23 cellular contexts compared by ENCODE assay signal in the genomic region with DNA sequence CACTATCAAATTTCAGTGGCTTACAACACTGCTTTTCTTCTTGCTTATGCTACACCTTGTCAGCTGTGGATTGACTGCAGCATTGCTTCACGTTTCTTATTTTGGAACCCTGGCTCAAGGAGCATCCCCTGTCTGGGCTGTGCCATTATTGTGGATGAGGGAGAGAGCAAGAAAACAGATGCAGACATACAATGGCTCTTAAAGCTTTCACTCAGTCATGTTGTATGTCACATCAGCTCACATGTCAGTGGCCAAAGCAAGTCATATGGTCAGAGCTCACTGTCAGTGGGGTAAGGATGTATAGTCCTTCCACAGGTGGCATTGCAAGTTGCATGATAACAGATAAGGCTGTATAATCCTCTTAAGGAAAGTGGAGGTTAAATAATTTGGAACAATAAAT. TPM values are rescaled to one million over a fixed set of nuclear protein-coding genes. Genes with fewer than 3 reads are reported as not detected.
DNase-seq lines count a peak whose midpoint lies in the region; ATAC-seq, FAIRE-seq and TF ChIP-seq lines count a peak whose summit lies in the region.
"Had no signal": no experiment of that assay in that cellular context is flagged by ENCODE, and none has a peak within 500 bp of the region (broad histone marks: within the 10 kb centered on the region; RNA-seq: fewer than 3 reads in every experiment).

No MANE protein-coding gene starts in this region.

- H3K9me3 Mint-ChIP-seq in progenitor cell of endocrine pancreas (ENCODE audit: low read depth), result peaks cover 3% of the 10 kb centered on the region

- H3K27ac ChIP-seq in cardiac muscle cell (peak overlapping the region; percentile 40), VCaP (peak overlapping the region; percentile 63), HepG2 (ENCODE audit: extremely low read length, insufficient read depth, low read length) (no peak overlapping the region), tibial artery (peak overlapping the region; percentile 54 to 60)
- H3K27ac ChIP-seq: brain microvascular endothelial cell, parathyroid adenoma, testis had no signal

- intact Hi-C loops in left cardiac atrium (cut with DNase I) (loop anchor here in 1 of 2 donors (10.0 kb wide), 1 partner anchor 49 kb away; no protein-coding TSS in a partner anchor), HepG2 (cut with micrococcal nuclease; ENCODE audit: unreplicated experiment) (no loop called here), tibial artery (cut with DNase I; ENCODE audit: low total_unique reads) (no loop called here)

- H3K4me3 Mint-ChIP-seq in progenitor cell of endocrine pancreas (ENCODE audit: low read depth), result no peak overlapping the region
- H3K4me3 Mint-ChIP-seq: activated CD4-positive, alpha-beta T cell treated with anti-CD3 and anti-CD28 coated beads, Interleukin-2, amount 10 ng/mL, durations not matched to agents 7 days and 5 days; stimulated activated memory B cell treated with anti-CD40 and anti-IgM and Interleukin-4, amounts not matched to agents 10 μg/mL and 1 μg/mL and 100 μg/mL, for 72 hours had no signal

- peaks cover 57% of the 10 kb centered on the region for H3K4me1 ChIP-seq in cardiac muscle cell (ENCODE audit: low read depth)
- peaks cover 64% of the 10 kb centered on the region for H3K4me1 ChIP-seq in HepG2 (ENCODE audit: insufficient read depth, low read length)
- H3K4me1 ChIP-seq in tibial artery, result peaks cover 0 to 89% (median 45%) of the 10 kb centered on the region in 4 donors

- H3K36me3 Mint-ChIP-seq in progenitor cell of endocrine pancreas (ENCODE audit: insufficient read depth), result peaks cover 1% of the 10 kb centered on the region

- DNase-seq in cardiac muscle cell (ENCODE audit: low read depth in 1 of 2, low spot score in 1 of 2) (no peak), left cardiac atrium (no peak), HepG2 (ENCODE audit: low spot score) (no peak), tibial artery (no peak), progenitor cell of endocrine pancreas (ENCODE audit: low spot score, unreplicated experiment) (no peak), GOT3 (lab: John Stamatoyannopoulos, UW) (no peak), COLO829 (ENCODE audit: low spot score) (no peak)
- DNase-seq: activated CD4-positive, alpha-beta T cell treated with anti-CD3 and anti-CD28 coated beads, Interleukin-2, amount 10 ng/mL, durations not matched to agents 7 days and 5 days; activated effector memory CD4-positive, alpha-beta T cell treated with Interleukin-2 at 50 U/mL for 16 hours; brain microvascular endothelial cell; DMS153; kidney; naive thymus-derived CD8-positive, alpha-beta T cell; NCI-H187; RPMI8226; stimulated activated CD4-positive, alpha-beta T cell treated with anti-CD3 and anti-CD28 coated beads, Interleukin-1b, Interleukin-23, amount 100 ng/mL, for 48 hours; testis had no signal

- no TSS peak for BruUV-seq in HepG2 (replicated peaks; lab: Mats Ljungman, UMichigan)

- CTCF ChIA-PET in HepG2 (lab: Yijun Ruan, JAX; ENCODE audit: low intra/inter-chr PET ratio, low total read pairs), result no interaction called here

- TF ChIP-seq POLR2A in HepG2 (IDR thresholded peaks at IDR 0.05; ENCODE audit: insufficient read depth in 1 of 2, low read depth in 2 of 2, low read length in 2 of 2), result no peak

- H4K20me1 ChIP-seq in HepG2 (ENCODE audit: insufficient read depth, low read length), result peaks cover 30% of the 10 kb centered on the region

- ATAC-seq in left cardiac atrium (no peak), HepG2 (peak; percentile 26; the same call in 2 of the 3 replicates)
- ATAC-seq: naive thymus-derived CD8-positive, alpha-beta T cell; stimulated activated memory B cell treated with anti-CD40 and anti-IgM and Interleukin-4, amounts not matched to agents 10 μg/mL and 1 μg/mL and 100 μg/mL, for 72 hours had no signal

- H2AFZ ChIP-seq in HepG2 (ENCODE audit: low read length), result no peak overlapping the region
- H2AFZ ChIP-seq: parathyroid adenoma had no signal

- no peaks in the 10 kb centered on the region for H3K27me3 Mint-ChIP-seq in progenitor cell of endocrine pancreas

- peaks cover 90% of the 10 kb centered on the region for H3K79me2 ChIP-seq in HepG2 (ENCODE audit: insufficient read depth, low read length)

- H3K36me3 ChIP-seq in cardiac muscle cell (no peaks in the 10 kb centered on the region), HepG2 (replicated peaks in 1 of 2; ENCODE audit: control insufficient read depth in 1 of 2, insufficient read depth in 2 of 2, low read length in 2 of 2) (no peaks in the 10 kb centered on the region), tibial artery (no peaks in the 10 kb centered on the region)
- H3K36me3 ChIP-seq: brain microvascular endothelial cell had no signal

- H3K9me3 ChIP-seq in cardiac muscle cell (ENCODE audit: low read depth) (no peaks in the 10 kb centered on the region), HepG2 (ENCODE audit: low read length) (no peaks in the 10 kb centered on the region), tibial artery (no peaks in the 10 kb centered on the region)
- H3K9me3 ChIP-seq: testis had no signal

- TF ChIP-seq CTCF in cardiac muscle cell (IDR thresholded peaks at IDR 0.05; ENCODE audit: low read depth, low read length) (no peak), VCaP (conservative IDR thresholded peaks at IDR 0.05) (no peak), HepG2 (CRISPR knock-in tag; IDR thresholded peaks at IDR 0.05) (no peak), tibial artery (IDR thresholded peaks at IDR 0.05) (no peak), progenitor cell of endocrine pancreas (IDR thresholded peaks at IDR 0.05; ENCODE audit: unreplicated experiment) (no peak)

- H3K27me3 ChIP-seq in cardiac muscle cell, result no peaks in the 10 kb centered on the region
- no peaks in the 10 kb centered on the region for H3K27me3 ChIP-seq in HepG2 (ENCODE audit: control insufficient read depth in 1 of 2, insufficient read depth in 2 of 2, low read length in 2 of 2)
- no peaks in the 10 kb centered on the region for H3K27me3 ChIP-seq in tibial artery
- H3K27me3 ChIP-seq: brain microvascular endothelial cell, testis had no signal

- 77% methylated on average over 1 of the region's 1 CpG for WGBS in HepG2 (ENCODE audit: low lambda C conversion rate)

- no peak for FAIRE-seq in HepG2 (lab: Jason Lieb, UNC)
- FAIRE-seq: endothelial cell of umbilical vein, kidney, TTC549 had no signal

- no peak for TF ChIP-seq RAD21 in HepG2 (CRISPR knock-in tag; IDR thresholded peaks at IDR 0.05)

- no peak overlapping the region for H3K4me2 ChIP-seq in HepG2 (ENCODE audit: low read depth, low read length)

- H3K4me1 Mint-ChIP-seq in progenitor cell of endocrine pancreas (ENCODE audit: low read depth), result peaks cover 8% of the 10 kb centered on the region

- H3K27ac Mint-ChIP-seq in progenitor cell of endocrine pancreas, result no peak overlapping the region
- H3K27ac Mint-ChIP-seq: activated CD4-positive, alpha-beta T cell treated with anti-CD3 and anti-CD28 coated beads, Interleukin-2, amount 10 ng/mL, durations not matched to agents 7 days and 5 days; CD14-positive monocyte; naive thymus-derived CD8-positive, alpha-beta T cell; stimulated activated memory B cell treated with anti-CD40 and anti-IgM and Interleukin-4, amounts not matched to agents 10 μg/mL and 1 μg/mL and 100 μg/mL, for 72 hours had no signal

- H3K4me3 ChIP-seq in cardiac muscle cell (no peak overlapping the region), HepG2 (replicated peaks in 1 of 3; ENCODE audit: insufficient read depth in 1 of 3, low read depth in 2 of 3, low read length in 3 of 3) (no peak overlapping the region), tibial artery (no peak overlapping the region)
- H3K4me3 ChIP-seq: testis had no signal

- in situ Hi-C loops in HepG2 (cut with HindIII; ENCODE audit: extremely low pct_ligation_motif_present, low pct_unique_long_range_greater_than_20kb), result no loop called here

- no peak overlapping the region for H3K9ac ChIP-seq in HepG2 (ENCODE audit: insufficient read depth, low read depth, low read length)
- H3K9ac ChIP-seq: parathyroid adenoma had no signal

- no peak for TF ChIP-seq EP300 in HepG2 (IDR thresholded peaks at IDR 0.05; ENCODE audit: low read depth in 2 of 2, low read length in 2 of 2)
- TF ChIP-seq EP300 in HepG2 (CRISPR knock-in tag; IDR thresholded peaks at IDR 0.05; ENCODE audit: borderline replicate concordance), result no peak

- POLR2A ChIA-PET in HepG2 (lab: Yijun Ruan, JAX), result interaction anchor here (1.1 to 2.6 kb wide), 2 partner anchors 9 to 35 kb away, joined by 3 to 8 read pairs; a partner anchor contains a TSS

RNA-seq across cellular contexts. Expression of a gene that starts 10.0 kb away (rescaled TPM):
- total RNA-seq in cardiac muscle cell (29.9 and 43.4 TPM in 2 replicates), left cardiac atrium (10 to 100 TPM; 76.4 to 92.3 TPM), HepG2 (2016; rRNA removed; fragmentation: Illumina TruSeq; extraction: Trizol) (54.4 and 72.2 TPM in 2 replicates), progenitor cell of endocrine pancreas (64.9 and 66.2 TPM in 2 replicates)
- polyA plus RNA-seq in cardiac muscle cell (19.4 and 21.7 TPM in 2 replicates), HepG2 (2011; rRNA removed) (16.2 and 17.9 TPM in 2 replicates)
- total RNA-seq in HepG2 (2016; cell fraction: cytosol; rRNA removed; fragmentation: Illumina TruSeq; extraction: Trizol; ENCODE audit: low read depth), result 23.8 and 24.8 TPM in 2 replicates
- total RNA-seq in HepG2 (2016; cell fraction: insoluble cytoplasmic fraction; rRNA removed; fragmentation: Illumina TruSeq; extraction: Trizol), result 51.9 and 66.9 TPM in 2 replicates
- total RNA-seq in HepG2 (2016; cell fraction: membrane; rRNA removed; fragmentation: Illumina TruSeq; extraction: Trizol), result 27.8 and 29.0 TPM in 2 replicates
- total RNA-seq in HepG2 (2016; cell fraction: nucleus; rRNA removed; fragmentation: Illumina TruSeq; extraction: Trizol), result 65.7 and 68.9 TPM in 2 replicates
- 10.1 and 15.9 TPM in 2 replicates for polyA plus RNA-seq in HepG2 (2011; cell fraction: cytosol; rRNA removed)
- polyA plus RNA-seq in HepG2 (2011; cell fraction: nucleus; rRNA removed), result 18.6 and 22.0 TPM in 2 replicates
- polyA plus RNA-seq in HepG2 (2012), result 30.2 and 31.4 TPM in 2 replicates
- polyA plus RNA-seq in HepG2 (2016; cell fraction: cytosol; fragmentation: Illumina TruSeq; extraction: Trizol; ENCODE audit: low read depth), result 0.95 and 1.2 TPM in 2 replicates
- 35.8 and 36.1 TPM in 2 replicates for polyA plus RNA-seq in HepG2 (2016; cell fraction: insoluble cytoplasmic fraction; fragmentation: Illumina TruSeq; extraction: Trizol; ENCODE audit: low read depth)
- polyA plus RNA-seq in HepG2 (2016; cell fraction: membrane; fragmentation: Illumina TruSeq; extraction: Trizol; ENCODE audit: low read depth), result 5.1 and 6.3 TPM in 2 replicates
- 31.1 and 33.7 TPM in 2 replicates for polyA plus RNA-seq in HepG2 (2016; cell fraction: nucleus; fragmentation: Illumina TruSeq; extraction: Trizol; ENCODE audit: insufficient read depth, low read depth)
- polyA minus RNA-seq in HepG2 (2011; rRNA and poly(A)+ RNA removed; ENCODE audit: low replicate concordance), result 46.5 and 46.8 TPM in 2 replicates
- polyA minus RNA-seq in HepG2 (2011; cell fraction: cytosol; rRNA and poly(A)+ RNA removed), result 52.1 and 66.1 TPM in 2 replicates
- 151 and 164 TPM in 2 replicates for polyA minus RNA-seq in HepG2 (2011; cell fraction: nucleus; rRNA and poly(A)+ RNA removed)

RNA-seq across cellular contexts. Expression of a gene that starts 21.1 kb away (rescaled TPM):
- total RNA-seq in cardiac muscle cell, result 14.9 and 25.0 TPM in 2 replicates
- polyA plus RNA-seq in cardiac muscle cell, result 19.0 and 27.1 TPM in 2 replicates
- 10 to 100 TPM; 14.1 to 15.6 TPM for total RNA-seq in left cardiac atrium
- total RNA-seq in HepG2 (2016; rRNA removed; fragmentation: Illumina TruSeq; extraction: Trizol), result 4.1 and 6.1 TPM in 2 replicates
- 9.6 and 10.5 TPM in 2 replicates for total RNA-seq in HepG2 (2016; cell fraction: cytosol; rRNA removed; fragmentation: Illumina TruSeq; extraction: Trizol; ENCODE audit: low read depth)
- 3.9 and 5.8 TPM in 2 replicates for total RNA-seq in HepG2 (2016; cell fraction: insoluble cytoplasmic fraction; rRNA removed; fragmentation: Illumina TruSeq; extraction: Trizol)
- 9.2 and 11.6 TPM in 2 replicates for total RNA-seq in HepG2 (2016; cell fraction: membrane; rRNA removed; fragmentation: Illumina TruSeq; extraction: Trizol)
- total RNA-seq in HepG2 (2016; cell fraction: nucleus; rRNA removed; fragmentation: Illumina TruSeq; extraction: Trizol), result 5.6 and 5.9 TPM in 2 replicates
- 7.2 and 7.6 TPM in 2 replicates for polyA plus RNA-seq in HepG2 (2011; rRNA removed)
- 5.8 and 7.1 TPM in 2 replicates for polyA plus RNA-seq in HepG2 (2011; cell fraction: cytosol; rRNA removed)
- 10.9 and 15.5 TPM in 2 replicates for polyA plus RNA-seq in HepG2 (2011; cell fraction: nucleus; rRNA removed)
- polyA plus RNA-seq in HepG2 (2012), result 3.8 and 5.5 TPM in 2 replicates
- polyA plus RNA-seq in HepG2 (2016; cell fraction: cytosol; fragmentation: Illumina TruSeq; extraction: Trizol; ENCODE audit: low read depth), result 12.4 and 13.2 TPM in 2 replicates
- polyA plus RNA-seq in HepG2 (2016; cell fraction: insoluble cytoplasmic fraction; fragmentation: Illumina TruSeq; extraction: Trizol; ENCODE audit: low read depth), result 3.1 and 3.6 TPM in 2 replicates
- polyA plus RNA-seq in HepG2 (2016; cell fraction: membrane; fragmentation: Illumina TruSeq; extraction: Trizol; ENCODE audit: low read depth), result 8.8 and 10.0 TPM in 2 replicates
- polyA plus RNA-seq in HepG2 (2016; cell fraction: nucleus; fragmentation: Illumina TruSeq; extraction: Trizol; ENCODE audit: insufficient read depth, low read depth), result 10.3 and 11.4 TPM in 2 replicates
- 9.7 and 11.0 TPM in 2 replicates for polyA minus RNA-seq in HepG2 (2011; rRNA and poly(A)+ RNA removed; ENCODE audit: low replicate concordance)
- polyA minus RNA-seq in HepG2 (2011; cell fraction: cytosol; rRNA and poly(A)+ RNA removed), result 2.6 and 3.7 TPM in 2 replicates
- polyA minus RNA-seq in HepG2 (2011; cell fraction: nucleus; rRNA and poly(A)+ RNA removed), result 4.5 and 8.3 TPM in 2 replicates
- total RNA-seq in progenitor cell of endocrine pancreas, result 8.9 and 9.3 TPM in 2 replicates
- polyA plus RNA-seq: CD14-positive monocyte; naive thymus-derived CD8-positive, alpha-beta T cell had no signal
